In the genomic region with DNA sequence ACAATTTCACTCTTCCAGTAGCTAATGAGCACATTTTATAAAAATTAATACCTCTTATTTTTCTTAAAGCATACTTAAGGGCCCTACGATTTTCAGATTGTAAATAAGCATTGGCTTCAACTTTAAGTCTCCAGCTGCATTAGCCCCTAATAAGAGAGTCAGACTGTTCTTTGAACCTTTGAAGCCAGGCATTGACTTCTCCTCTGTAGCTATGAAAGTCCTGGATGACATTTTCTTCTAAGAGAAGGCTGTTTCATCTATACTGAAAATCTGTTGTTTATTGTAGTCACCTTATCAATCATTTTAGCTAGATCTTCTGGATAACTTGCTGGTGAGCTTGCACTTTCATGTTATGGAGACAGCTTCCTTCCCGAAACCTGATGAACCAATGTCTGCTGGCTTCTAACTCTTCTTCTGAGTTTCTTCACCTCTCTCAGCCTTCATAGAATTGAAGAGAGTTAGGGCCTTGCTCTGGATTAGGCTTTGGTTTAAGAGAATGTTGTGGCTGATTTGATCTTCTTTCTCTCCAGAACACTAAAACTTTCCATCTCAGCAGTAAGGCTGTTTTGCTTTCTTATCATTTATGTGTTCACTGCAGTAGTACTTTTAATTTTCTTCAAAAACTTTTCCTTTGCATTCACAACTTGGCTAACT, we compare ENCODE assay signal across 8 cellular contexts.
DNase-seq lines count a peak whose midpoint lies in the region; ATAC-seq and TF ChIP-seq lines count a peak whose summit lies in the region.

No MANE protein-coding gene starts in this region.

- WGBS in IMR-90 (ENCODE audit: extremely low coverage in 2 of 2, insufficient read length in 1 of 2), 2 experiments, result no CpG with 5 or more reads among the region's 2 CpGs
- 90% methylated on average over 2 of the region's 2 CpGs for WGBS in liver
- no CpG with 5 or more reads among the region's 2 CpGs for WGBS in mesendoderm (ENCODE audit: extremely low coverage, insufficient coverage, low lambda C conversion rate)

- no peak overlapping the region for H3K4ac ChIP-seq in IMR-90 (ENCODE audit: low read depth, low read length)
- H3K4ac ChIP-seq in mesendoderm (ENCODE audit: low read depth, low read length), result no peak overlapping the region

- TF ChIP-seq RAD21 in IMR-90 (IDR thresholded peaks at IDR 0.05; ENCODE audit: low read length) (no peak), liver (IDR thresholded peaks at IDR 0.05) (no peak)

- DNase-seq in IMR-90 (no peak), NCI-H82 treated with DMSO at 0.1 percent for 48 hours (lab: John Stamatoyannopoulos, UW; ENCODE audit: unreplicated experiment) (no peak), mesendoderm (no peak), activated gamma-delta T cell treated with Interleukin-2 at 50 U/mL for 16 hours (no peak)
- DNase-seq in NK-92 treated with Interleukin-12 subunit alpha and Interleukin-12 subunit beta, amount 100 ng/mL, for 24 hours (lab: John Stamatoyannopoulos, UW), result no peak

- H4K91ac ChIP-seq in IMR-90 (ENCODE audit: insufficient read depth, low read depth, low read length), result no peak overlapping the region

- dilution Hi-C loops in IMR-90 (cut with HindIII; ENCODE audit: low sequenced_read_pairs, unreplicated experiment), result no loop called here

- H3K9me3 ChIP-seq in IMR-90 (ENCODE audit: control insufficient read depth, insufficient read depth, low read length) (no peaks in the 10 kb centered on the region), liver (ENCODE audit: control insufficient read depth in 4 of 4, low read length in 3 of 4) (no peaks in the 10 kb centered on the region)

- TF ChIP-seq POLR2A in IMR-90 (IDR thresholded peaks at IDR 0.05; ENCODE audit: low read depth, low read length), result no peak

- intact Hi-C loops in IMR-90 (cut with micrococcal nuclease), result loop anchor here (5.0 kb wide), 1 partner anchor 302 kb away; no protein-coding TSS in a partner anchor

- H3K9me1 ChIP-seq in IMR-90 (ENCODE audit: insufficient read depth, low read length), result peaks cover 10% of the 10 kb centered on the region

- peaks cover 18% of the 10 kb centered on the region for H4K20me1 ChIP-seq in IMR-90 (ENCODE audit: insufficient read depth, low read length)

- H4K5ac ChIP-seq in IMR-90 (ENCODE audit: low read depth, low read length) (no peak overlapping the region), mesendoderm (ENCODE audit: low read length) (no peak overlapping the region)

- H3K18ac ChIP-seq in IMR-90 (ENCODE audit: low read depth, low read length) (no peak overlapping the region), mesendoderm (ENCODE audit: low read length) (no peak overlapping the region)

- H3K79me1 ChIP-seq in IMR-90 (ENCODE audit: low read depth in 1 of 2, low read length in 2 of 2), result peaks cover 27 to 48% of the 10 kb centered on the region in 2 experiments
- H3K79me1 ChIP-seq in mesendoderm (ENCODE audit: low read length), result peaks cover 1% of the 10 kb centered on the region

- H3K4me1 ChIP-seq in IMR-90 (ENCODE audit: control insufficient read depth, insufficient read depth, low read length) (peaks cover 10% of the 10 kb centered on the region), liver (ENCODE audit: control insufficient read depth in 4 of 4, insufficient read depth in 4 of 4, low read length in 3 of 4) (peaks cover 0 to 11% (median under 1%) of the 10 kb centered on the region in 4 donors), mesendoderm (ENCODE audit: control insufficient read depth, low read depth, low read length) (no peaks in the 10 kb centered on the region)

- no peak overlapping the region for H2AK9ac ChIP-seq in IMR-90 (replicated peaks; ENCODE audit: low read depth, low read length, poor library complexity)

- H3K4me3 ChIP-seq in IMR-90 (ENCODE audit: insufficient read depth, low read depth, low read length) (no peak overlapping the region), liver (ENCODE audit: low read depth in 1 of 3, low read length in 3 of 3) (no peak overlapping the region), mesendoderm (ENCODE audit: low read length) (no peak overlapping the region)

- H2BK15ac ChIP-seq in IMR-90 (ENCODE audit: low read depth, low read length), result no peak overlapping the region
- no peak overlapping the region for H2BK15ac ChIP-seq in mesendoderm (replicated peaks; ENCODE audit: low read depth)

- in situ Hi-C loops in IMR-90 (cut with MboI; ENCODE audit: low sequenced_read_pairs), result no loop called here

- H2BK20ac ChIP-seq in IMR-90 (ENCODE audit: low read depth, low read length), result no peak overlapping the region

- H2AFZ ChIP-seq in IMR-90 (replicated peaks; ENCODE audit: low read length, poor library complexity), result no peak overlapping the region

- H2AK5ac ChIP-seq in IMR-90 (ENCODE audit: low read depth, low read length) (no peak overlapping the region), mesendoderm (ENCODE audit: low read length) (no peak overlapping the region)

- H3K27me3 ChIP-seq in IMR-90 (ENCODE audit: control insufficient read depth, insufficient read depth, low read length) (no peaks in the 10 kb centered on the region), liver (ENCODE audit: control insufficient read depth in 4 of 4, insufficient read depth in 4 of 4, low read length in 3 of 4) (no peaks in the 10 kb centered on the region), mesendoderm (ENCODE audit: insufficient read depth, low read length, poor library complexity) (no peaks in the 10 kb centered on the region)

- H3K79me2 ChIP-seq in mesendoderm (ENCODE audit: control insufficient read depth, insufficient read depth, low read length), result no peaks in the 10 kb centered on the region

- no peak overlapping the region for H3K27ac ChIP-seq in IMR-90 (ENCODE audit: insufficient read depth, low read length)
- H3K27ac ChIP-seq in liver (ENCODE audit: low read depth in 1 of 2, low read length in 2 of 2), result peak overlapping the region; percentile 56 to 73
- H3K27ac ChIP-seq in mesendoderm (ENCODE audit: low read depth, low read length), result no peak overlapping the region

- H2BK5ac ChIP-seq in IMR-90 (ENCODE audit: low read depth, low read length, poor library complexity, severe bottlenecking) (no peak overlapping the region), mesendoderm (ENCODE audit: low read length) (no peak overlapping the region)

- H2BK120ac ChIP-seq in IMR-90 (ENCODE audit: low read depth, low read length), result no peak overlapping the region
- no peak overlapping the region for H2BK120ac ChIP-seq in mesendoderm (ENCODE audit: low read depth, low read length)

- POLR2A ChIA-PET in IMR-90 (lab: Charles Lee; ENCODE audit: unreplicated experiment), result no interaction called here

- no peak overlapping the region for H3K23ac ChIP-seq in IMR-90 (ENCODE audit: low read depth, low read length)
- H3K23ac ChIP-seq in mesendoderm (ENCODE audit: low read length), result no peak overlapping the region

- H3K36me3 ChIP-seq in IMR-90 (ENCODE audit: control insufficient read depth, insufficient read depth, low read length), result no peaks in the 10 kb centered on the region; the same call in 1 of the 2 replicates
- no peaks in the 10 kb centered on the region for H3K36me3 ChIP-seq in liver (ENCODE audit: control insufficient read depth in 4 of 4, insufficient read depth in 3 of 4, low read depth in 1 of 4, low read length in 3 of 4)
- H3K36me3 ChIP-seq in mesendoderm (ENCODE audit: control insufficient read depth, insufficient read depth, low read length), result no peaks in the 10 kb centered on the region

- H3K4me2 ChIP-seq in IMR-90 (ENCODE audit: low read depth, low read length) (peak overlapping the region; percentile 83; the same call in 1 of the 2 replicates), mesendoderm (ENCODE audit: low read length) (no peak overlapping the region)

- H4K8ac ChIP-seq in IMR-90 (ENCODE audit: low read depth in 2 of 2, low read length in 2 of 2), result no peak overlapping the region
- no peak overlapping the region for H4K8ac ChIP-seq in mesendoderm (ENCODE audit: low read depth, low read length)

- BruUV-seq in IMR-90 (replicated peaks; lab: Mats Ljungman, UMichigan), result no TSS peak

- H3K56ac ChIP-seq in IMR-90 (ENCODE audit: extremely low read depth, insufficient read depth, low read length), result no peak overlapping the region
- H3K56ac ChIP-seq in mesendoderm (ENCODE audit: low read length), result no peak overlapping the region

- H3K9ac ChIP-seq in IMR-90 (ENCODE audit: low read depth, low read length), result no peak overlapping the region
- H3K9ac ChIP-seq in liver (ENCODE audit: low read depth in 1 of 2, low read length in 2 of 2), result no peak overlapping the region
- H3K9ac ChIP-seq in mesendoderm (ENCODE audit: low read length), result no peak overlapping the region

- ATAC-seq in GM18508 (IDR thresholded peaks at IDR 0.05; ENCODE audit: insufficient read depth, unreplicated experiment), result peak; percentile 14
- ATAC-seq in GM21723 (IDR thresholded peaks at IDR 0.05; ENCODE audit: unreplicated experiment), result peak; percentile 19
- no peak for ATAC-seq in IMR-90 (ENCODE audit: low read depth)

- H3K14ac ChIP-seq in IMR-90 (replicated peaks; ENCODE audit: low read depth, low read length), result no peak overlapping the region

- TF ChIP-seq CTCF in IMR-90 (conservative IDR thresholded peaks at IDR 0.05; ENCODE audit: low read depth, low read length) (no peak), liver (IDR thresholded peaks at IDR 0.05; ENCODE audit: low read depth, low read length, missing input control) (no peak)

- CTCF ChIA-PET in IMR-90 (lab: Yijun Ruan, JAX), result interaction anchor here (0.6 kb wide), 1 partner anchor 27 kb away, joined by 3 read pairs; no protein-coding TSS in a partner anchor

TF ChIP-seq in IMR-90, 13 proteins besides CTCF, POLR2A, EP300 and RAD21 (continues in another document):
- no peak for TF ChIP-seq BHLHE40 (IDR thresholded peaks at IDR 0.05; ENCODE audit: low read depth, low read length)
- TF ChIP-seq RFX5 (IDR thresholded peaks at IDR 0.05; ENCODE audit: low read depth, low read length), result no peak
- no peak for TF ChIP-seq RCOR1 (IDR thresholded peaks at IDR 0.05; ENCODE audit: insufficient replicate concordance, low read length)
- no peak for TF ChIP-seq CHD1 (IDR thresholded peaks at IDR 0.05; ENCODE audit: low read depth, low read length)
- TF ChIP-seq MAZ (IDR thresholded peaks at IDR 0.05; ENCODE audit: borderline replicate concordance, low read depth, low read length), result no peak
- TF ChIP-seq NFE2L2 (IDR thresholded peaks at IDR 0.05; ENCODE audit: low read depth, low read length), result no peak
- TF ChIP-seq MXI1 (IDR thresholded peaks at IDR 0.05; ENCODE audit: borderline replicate concordance, low read depth, low read length), result no peak

Comparison
In these comparisons a context has a peak if more than half of its experiments do, and no peak if none do; other contexts are left out.
1. H3K27ac ChIP-seq: peak in liver (2 of 2); none in IMR-90 (single experiment) and mesendoderm (single experiment).